Comparison of ENCODE assay signal across 31 cellular contexts in genomic region chr5:115992848-115993350, GRCh38. TPM values are rescaled to one million over a fixed set of nuclear protein-coding genes. Genes with fewer than 3 reads are reported as not detected.
"Had no signal": no experiment of that assay in that cellular context is flagged by ENCODE, and none has a peak within 500 bp of the region (broad histone marks: within the 10 kb centered on the region; RNA-seq: fewer than 3 reads in every experiment).

No MANE protein-coding gene starts in this region.

- H3K36me3 Mint-ChIP-seq: natural killer cell; stimulated activated effector memory CD8-positive, alpha-beta T cell treated with anti-CD3 and anti-CD28 coated beads, Interleukin-12 subunit alpha, Interleukin-12 subunit beta, amount 100 ng/mL, for 72 hours had no signal

- H3K4me3 ChIP-seq: colonic mucosa, lower lobe of right lung, right atrium auricular region, smooth muscle cell, thyroid gland, vagina had no signal

- H2AFZ ChIP-seq: parathyroid adenoma had no signal

- H3K79me2 ChIP-seq: parathyroid adenoma had no signal

- H3K4me2 ChIP-seq: smooth muscle cell had no signal

- H3K27ac Mint-ChIP-seq: dendritic cell treated with granulocyte-macrophage colony-stimulating factor and Interleukin-4, amounts not matched to agents 40 ng/mL and 50 ng/mL, for 4 days; endodermal cell; natural killer cell; progenitor cell of endocrine pancreas; stimulated activated effector memory CD8-positive, alpha-beta T cell treated with anti-CD3 and anti-CD28 coated beads, Interleukin-12 subunit alpha, Interleukin-12 subunit beta, amount 100 ng/mL, for 72 hours; stimulated activated naive CD8-positive, alpha-beta T cell treated with anti-CD3 and anti-CD28 coated beads, Interleukin-15, Interleukin-2, amounts not matched to agents 100 ng/mL and 50 ng/mL, for 24 hours had no signal

- H3K4me1 ChIP-seq: colonic mucosa, lower lobe of right lung, parathyroid adenoma, right atrium auricular region, thyroid gland, vagina had no signal

- H3K27ac ChIP-seq: colonic mucosa, epithelial cell of prostate, lower lobe of right lung, parathyroid adenoma, right atrium auricular region, thyroid gland, vagina had no signal

- H3K27me3 ChIP-seq: colonic mucosa, right atrium auricular region, thyroid gland, vagina had no signal

- DNase-seq: colonic mucosa; effector CD8-positive, alpha-beta T cell; endodermal cell; head of caudate nucleus; left ventricle myocardium superior; lower lobe of right lung; natural killer cell; stimulated activated CD4-positive, alpha-beta T cell treated with anti-CD3 and anti-CD28 coated beads, Interleukin-12 subunit alpha, Interleukin-12 subunit beta, amount 100 ng/mL, for 4 hours; stimulated activated CD4-positive, alpha-beta T cell treated with anti-CD3 and anti-CD28 coated beads, Interleukin-1b, Interleukin-23, amount 100 ng/mL, for 48 hours; stimulated activated CD4-positive, alpha-beta T cell treated with anti-CD3 and anti-CD28 coated beads, Interleukin-4, amount 100 ng/mL, for 24 hours; thyroid gland; trophoblast cell had no signal

- H3K9me3 Mint-ChIP-seq: dendritic cell treated with granulocyte-macrophage colony-stimulating factor and Interleukin-4, amounts not matched to agents 40 ng/mL and 50 ng/mL, for 4 days; endodermal cell; natural killer cell; stimulated activated effector memory CD8-positive, alpha-beta T cell treated with anti-CD3 and anti-CD28 coated beads, Interleukin-12 subunit alpha, Interleukin-12 subunit beta, amount 100 ng/mL, for 72 hours; stimulated activated naive CD8-positive, alpha-beta T cell treated with anti-CD3 and anti-CD28 coated beads, Interleukin-15, Interleukin-2, amounts not matched to agents 100 ng/mL and 50 ng/mL, for 24 hours had no signal

- H3K9ac ChIP-seq: parathyroid adenoma had no signal

- H3K4me1 Mint-ChIP-seq: endodermal cell; natural killer cell; stimulated activated effector memory CD8-positive, alpha-beta T cell treated with anti-CD3 and anti-CD28 coated beads, Interleukin-12 subunit alpha, Interleukin-12 subunit beta, amount 100 ng/mL, for 72 hours had no signal

- H3K4me3 Mint-ChIP-seq: dendritic cell treated with granulocyte-macrophage colony-stimulating factor and Interleukin-4, amounts not matched to agents 40 ng/mL and 50 ng/mL, for 4 days; endodermal cell; natural killer cell; stimulated activated effector memory CD8-positive, alpha-beta T cell treated with anti-CD3 and anti-CD28 coated beads, Interleukin-12 subunit alpha, Interleukin-12 subunit beta, amount 100 ng/mL, for 72 hours; stimulated activated naive CD8-positive, alpha-beta T cell treated with anti-CD3 and anti-CD28 coated beads, Interleukin-15, Interleukin-2, amounts not matched to agents 100 ng/mL and 50 ng/mL, for 24 hours had no signal

- H3K27me3 Mint-ChIP-seq: progenitor cell of endocrine pancreas had no signal

- H3K9me3 ChIP-seq: colonic mucosa, lower lobe of right lung, right atrium auricular region, thyroid gland, vagina had no signal

- H3K36me3 ChIP-seq: colonic mucosa, lower lobe of right lung, right atrium auricular region, thyroid gland, vagina had no signal

RNA-seq across cellular contexts. Expression of gene ARL14EPL, which starts 39.4 kb away (rescaled TPM):
- total RNA-seq: chondrocyte, colonic mucosa, endodermal cell, esophagus mucosa, frontal cortex, glomerular endothelial cell, left ventricle myocardium superior, lower lobe of right lung, mononuclear cell, natural killer cell, osteoblast, progenitor cell of endocrine pancreas, right atrium auricular region, sciatic nerve, smooth muscle cell, temporal lobe, thyroid gland, ureter, vagina had no signal
- polyA plus RNA-seq: keratinocyte, smooth muscle cell had no signal
